ENCODE assay signal across 8 cellular contexts in the genomic region with DNA sequence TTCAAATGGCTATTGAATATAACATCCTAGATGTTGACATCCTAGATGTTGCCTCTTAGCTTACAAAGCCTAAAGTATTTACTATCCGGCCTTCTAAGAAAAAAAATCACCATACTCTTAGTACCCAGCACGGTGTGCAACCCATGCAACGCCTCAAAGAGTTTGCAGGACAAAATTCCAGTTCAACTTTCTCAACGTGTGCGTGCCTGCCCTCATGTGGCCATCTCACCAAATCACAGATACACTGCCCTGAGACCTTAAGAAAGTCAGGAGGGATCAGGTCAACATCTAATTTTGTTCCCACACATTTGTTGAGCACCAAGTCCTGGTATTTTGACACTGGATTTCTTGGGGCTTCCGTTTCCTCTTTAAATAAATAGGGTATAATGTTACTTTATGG.
A peak's percentile ranks its signal among the peaks of the same experiment; 100 is the strongest.
DNase-seq lines count a peak whose midpoint lies in the region; ATAC-seq and TF ChIP-seq lines count a peak whose summit lies in the region.

No MANE protein-coding gene starts in this region.

- ATAC-seq in GM19467 (IDR thresholded peaks at IDR 0.05; ENCODE audit: unreplicated experiment): no peak
- no peak for ATAC-seq in HG02840 (IDR thresholded peaks at IDR 0.05; ENCODE audit: low FRiP score, unreplicated experiment)
- no peak for ATAC-seq in GM19035 (IDR thresholded peaks at IDR 0.05; ENCODE audit: unreplicated experiment)

- TF ChIP-seq CTCF in GM12873 (IDR thresholded peaks at IDR 0.05; ENCODE audit: insufficient read depth, low read depth, low read length, missing control alignments): peak; percentile 58

- peak; percentile 70 for DNase-seq in AG08396 (ENCODE audit: low spot score)
- DNase-seq in RKO (ENCODE audit: low spot score): peak; percentile 63
- peak; percentile 45 for DNase-seq in glomerular visceral epithelial cell (ENCODE audit: extremely low spot score)
- no peak for DNase-seq in NCI-H1092 treated with DMSO at 0.1 percent for 48 hours (lab: John Stamatoyannopoulos, UW)
